Comparison of ENCODE assay signal across 25 cellular contexts in genomic region chr7:14800664-14801063, GRCh38.
"Had no signal": no experiment of that assay in that cellular context is flagged by ENCODE, and none has a peak within 500 bp of the region (broad histone marks: within the 10 kb centered on the region; RNA-seq: fewer than 3 reads in every experiment).

No MANE protein-coding gene starts in this region.

- ATAC-seq: naive thymus-derived CD8-positive, alpha-beta T cell; natural killer cell treated with Interleukin-12 subunit alpha and Interleukin-12 subunit beta and Interleukin-15 and Interleukin-18, amount 100 ng/mL, for 72 hours; pancreas; right cardiac atrium; right lobe of liver; stimulated activated effector memory CD8-positive, alpha-beta T cell treated with anti-CD3 and anti-CD28 coated beads, Interleukin-12 subunit alpha, Interleukin-12 subunit beta, amount 100 ng/mL, for 72 hours; stimulated activated naive B cell treated with anti-CD40 and anti-IgM and Interleukin-4, amounts not matched to agents 10 μg/mL and 1 μg/mL and 100 μg/mL, for 72 hours; upper lobe of right lung had no signal

- H3K27me3 ChIP-seq: neutrophil, pancreas, right lobe of liver, sigmoid colon, stomach, thyroid gland, transverse colon, upper lobe of right lung, uterus had no signal

- H3K9me3 ChIP-seq: neutrophil, pancreas, prostate gland, right lobe of liver, stomach, thoracic aorta, thyroid gland, transverse colon, upper lobe of right lung, uterus had no signal

- H3K4me1 ChIP-seq: pancreas, prostate gland, right lobe of liver, sigmoid colon, stomach, thyroid gland, transverse colon, upper lobe of right lung, uterus had no signal

- H3K36me3 ChIP-seq: neutrophil, pancreas, prostate gland, right lobe of liver, sigmoid colon, stomach, thoracic aorta, thyroid gland, transverse colon, upper lobe of right lung, uterus had no signal

- DNase-seq: naive B cell; naive thymus-derived CD8-positive, alpha-beta T cell; nephron progenitor cell; nucleus accumbens; pancreas; right cardiac atrium; right lobe of liver; sigmoid colon; small intestine; stimulated activated CD4-positive, alpha-beta T cell treated with anti-CD3 and anti-CD28 coated beads, Interleukin-15, amount 100 ng/mL, for 24 hours; stimulated activated CD4-positive, alpha-beta T cell treated with anti-CD3 and anti-CD28 coated beads, Interleukin-2, amount 100 ng/mL, for 24 hours; stimulated activated CD4-positive, alpha-beta T cell treated with anti-CD3 and anti-CD28 coated beads, Interleukin-2, amount 100 ng/mL, for 48 hours; stimulated activated CD4-positive, alpha-beta T cell treated with anti-CD3 and anti-CD28 coated beads, Interleukin-4, amount 100 ng/mL, for 24 hours; stimulated activated naive B cell treated with anti-CD40 and anti-IgM and Interleukin-4, amounts not matched to agents 10 μg/mL and 1 μg/mL and 100 μg/mL, for 72 hours; stimulated activated naive CD4-positive, alpha-beta T cell treated with Interleukin-2 at 50 U/mL for 16 hours; stomach; thyroid gland; transverse colon; upper lobe of right lung; uterus had no signal

- H3K27ac ChIP-seq: neutrophil, pancreas, prostate gland, right lobe of liver, sigmoid colon, stomach, thoracic aorta, thyroid gland, transverse colon, upper lobe of right lung, uterus had no signal

- H3K4me3 ChIP-seq: pancreas, prostate gland, right lobe of liver, sigmoid colon, stomach, thoracic aorta, thyroid gland, transverse colon, upper lobe of right lung, uterus had no signal
